In the genomic region with DNA sequence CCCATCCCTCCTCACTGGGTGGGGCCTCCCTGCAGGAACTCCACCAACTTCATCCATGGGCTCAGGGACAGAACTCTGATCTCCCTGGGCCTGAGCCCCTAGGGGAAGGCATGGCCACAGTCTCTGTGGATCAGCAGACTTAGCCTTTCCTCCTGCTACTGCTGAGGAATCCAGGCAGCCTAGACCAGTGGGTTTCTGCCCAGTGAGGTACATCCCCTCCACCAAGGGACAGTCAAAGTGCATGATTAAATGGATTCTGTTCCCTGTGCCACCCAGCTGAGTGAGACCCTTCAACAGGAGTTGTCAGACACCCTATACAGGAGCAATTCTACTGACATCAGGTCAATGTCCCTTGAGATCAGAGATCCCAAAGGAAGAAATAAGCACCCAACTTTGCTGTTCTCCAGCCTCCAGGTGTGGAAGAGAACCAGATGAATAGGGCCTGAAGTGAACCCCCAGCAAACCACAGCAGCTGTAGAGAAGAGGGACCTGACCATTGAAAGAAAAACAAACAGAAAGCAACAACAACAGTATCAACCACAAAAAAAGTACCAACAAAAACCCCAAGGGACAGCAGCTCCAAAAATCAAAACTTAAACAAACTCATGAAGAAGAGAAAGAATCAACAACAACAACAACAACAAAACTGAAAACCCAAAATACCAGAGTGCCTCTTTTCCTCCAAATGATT, we compare ENCODE assay signal across 28 cellular contexts.
DNase-seq lines count a peak whose midpoint lies in the region; ATAC-seq lines count a peak whose summit lies in the region.
"Had no signal": no experiment of that assay in that cellular context is flagged by ENCODE, and none has a peak within 500 bp of the region (broad histone marks: within the 10 kb centered on the region; RNA-seq: fewer than 3 reads in every experiment).

No MANE protein-coding gene starts in this region.

- H3K27ac ChIP-seq in BLaER1 treated with 17β-estradiol and CSF1 and Interleukin-3, amounts not matched to agents 10 nM and 100 nM, result no peak overlapping the region; a peak in 1 of 22 replicates
- H3K27ac ChIP-seq: breast epithelium, colonic mucosa, lower lobe of right lung, sigmoid colon, upper lobe of right lung had no signal

- DNase-seq in SHP77 treated with DMSO at 0.1 percent for 48 hours (lab: John Stamatoyannopoulos, UW) (no peak), DMS114 treated with DMSO at 0.1 percent for 48 hours (lab: John Stamatoyannopoulos, UW; ENCODE audit: unreplicated experiment) (no peak)
- DNase-seq: 8988T; activated CD4-positive, alpha-beta memory T cell treated with anti-CD3 and anti-CD28 coated beads, Interleukin-2, amount 10 ng/mL, durations not matched to agents 7 days and 5 days; activated gamma-delta T cell treated with Interleukin-2 at 50 U/mL for 16 hours; activated T-cell treated with anti-CD3 and anti-CD28 coated beads, Interleukin-2, amount 50 U/mL, for 1 hour; AML-193; colonic mucosa; DMS79; endodermal cell; IMR-90; lower lobe of right lung; mucosa of descending colon; NCI-H1105; NCI-H2081; NCI-H82; PC-3; SIG-M5; sigmoid colon; stimulated activated CD8-positive, alpha-beta memory T cell treated with anti-CD3 and anti-CD28 coated beads, Interleukin-4, amount 100 ng/mL, for 48 hours; upper lobe of right lung had no signal

- ATAC-seq in GM19035 (IDR thresholded peaks at IDR 0.05; ENCODE audit: unreplicated experiment), result peak; percentile 78
- ATAC-seq in GM21717 (IDR thresholded peaks at IDR 0.05; ENCODE audit: unreplicated experiment), result peak; percentile 63
- peak; percentile 51 for ATAC-seq in HG02973 (IDR thresholded peaks at IDR 0.05; ENCODE audit: unreplicated experiment)
- no peak for ATAC-seq in HG03196 (IDR thresholded peaks at IDR 0.05; ENCODE audit: unreplicated experiment)
- ATAC-seq in GM18519 (IDR thresholded peaks at IDR 0.05; ENCODE audit: low FRiP score, unreplicated experiment), result no peak
- ATAC-seq: lower lobe of right lung, mucosa of descending colon, PC-3, upper lobe of right lung had no signal

- peaks cover 0 to 15% (median 10%) of the 10 kb centered on the region in 10 experiments; a peak in 12 of 20 replicates for H3K4me1 ChIP-seq in BLaER1 treated with 17β-estradiol and CSF1 and Interleukin-3, amounts not matched to agents 10 nM and 100 nM
- H3K4me1 ChIP-seq: breast epithelium, colonic mucosa, lower lobe of right lung, sigmoid colon, upper lobe of right lung had no signal

- H3K9me3 ChIP-seq in BLaER1 treated with 17β-estradiol and CSF1 and Interleukin-3, amounts not matched to agents 10 nM and 100 nM (replicated peaks in 1 of 11), result peaks cover 58 to 76% (median 64%) of the 10 kb centered on the region in 11 experiments
- H3K9me3 ChIP-seq: colonic mucosa, upper lobe of right lung had no signal

- no peak overlapping the region for H3K4me3 ChIP-seq in BLaER1 treated with 17β-estradiol and CSF1 and Interleukin-3, amounts not matched to agents 10 nM and 100 nM
- H3K4me3 ChIP-seq: breast epithelium, colonic mucosa, lower lobe of right lung, mucosa of descending colon, sigmoid colon, upper lobe of right lung had no signal

- no peak overlapping the region for H3K9ac ChIP-seq in BLaER1 treated with 17β-estradiol and CSF1 and Interleukin-3, amounts not matched to agents 10 nM and 100 nM

- peaks cover 40 to 61% (median 59%) of the 10 kb centered on the region in 11 experiments; a peak in 21 of 22 replicates for H3K27me3 ChIP-seq in BLaER1 treated with 17β-estradiol and CSF1 and Interleukin-3, amounts not matched to agents 10 nM and 100 nM
- H3K27me3 ChIP-seq: colonic mucosa, sigmoid colon, upper lobe of right lung had no signal

- H4K20me1 ChIP-seq in BLaER1 treated with 17β-estradiol and CSF1 and Interleukin-3, amounts not matched to agents 10 nM and 100 nM, result no peaks in the 10 kb centered on the region; a peak in 1 of 22 replicates

- H3K4me2 ChIP-seq in BLaER1 treated with 17β-estradiol and CSF1 and Interleukin-3, amounts not matched to agents 10 nM and 100 nM, result peak overlapping the region in 7 of 11 experiments; percentile 17 to 49 (median 30); a peak in 13 of 22 replicates

- H3K36me3 ChIP-seq in BLaER1 treated with 17β-estradiol and CSF1 and Interleukin-3, amounts not matched to agents 10 nM and 100 nM, result peaks cover 0 to 19% (median 2%) of the 10 kb centered on the region in 11 experiments; a peak in 6 of 22 replicates
- H3K36me3 ChIP-seq: breast epithelium, colonic mucosa, lower lobe of right lung, sigmoid colon, upper lobe of right lung had no signal

Comparison
In these comparisons a context has a peak if more than half of its experiments do, and no peak if none do; other contexts are left out.
1. ATAC-seq: peak in GM19035 (single experiment), GM21717 (single experiment) and HG02973 (single experiment); none in HG03196 (single experiment) and GM18519 (single experiment).